8 cellular contexts compared by ENCODE assay signal in the genomic region with DNA sequence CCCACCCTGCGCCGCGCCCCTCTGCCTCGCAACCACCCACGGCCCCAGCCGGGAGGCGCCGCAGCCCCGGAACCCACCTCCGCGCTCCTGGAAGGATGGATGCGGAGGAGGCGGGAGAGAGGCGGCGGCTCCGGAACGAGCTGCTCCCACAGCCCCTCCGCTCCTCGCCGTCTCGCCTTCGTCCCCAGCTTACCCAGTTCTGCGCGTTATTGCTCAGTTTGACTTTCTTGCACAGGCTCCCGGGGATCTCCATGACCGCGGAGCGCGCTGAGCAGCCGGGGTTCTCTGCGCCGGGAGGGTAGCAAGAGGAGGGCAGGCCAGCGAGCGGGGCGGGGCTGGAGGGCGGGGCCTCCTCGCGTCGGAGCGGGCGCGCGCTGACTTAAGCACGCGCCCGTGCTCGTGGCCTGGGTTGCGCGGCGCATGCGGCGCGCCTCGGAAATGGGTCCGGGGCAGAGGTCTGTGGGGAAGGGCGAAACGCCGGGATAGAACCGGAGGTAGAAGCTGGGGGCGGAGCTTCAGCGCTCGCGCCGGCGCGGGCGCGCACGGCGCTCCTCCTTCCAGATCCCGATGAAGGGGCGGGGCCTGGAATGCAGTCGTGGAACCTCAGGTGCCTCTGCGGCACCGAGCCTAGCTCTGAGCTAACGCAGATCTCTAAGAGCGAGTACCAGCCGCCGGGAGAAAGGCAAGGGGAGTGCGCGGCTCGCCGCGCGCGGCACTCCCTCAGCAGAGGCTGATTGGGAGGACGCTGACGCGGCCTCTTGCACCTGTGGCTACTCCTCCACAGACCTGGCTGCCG. TPM values are rescaled to one million over a fixed set of nuclear protein-coding genes. Genes with fewer than 3 reads are reported as not detected.
DNase-seq lines count a peak whose midpoint lies in the region; ATAC-seq, FAIRE-seq and TF ChIP-seq lines count a peak whose summit lies in the region.

Gene PAPSS1 (minus strand): TSS at position 308 of the 796 bp plus-strand sequence. CDS start 55 bp downstream, at position 253.

- no peaks in the 10 kb centered on the region for H3K27me3 Mint-ChIP-seq in activated T-cell treated with anti-CD3 and anti-CD28 coated beads, Interleukin-2, amount 50 U/mL, for 72 hours (ENCODE audit: low read depth)

- H3K27ac Mint-ChIP-seq in activated T-cell treated with anti-CD3 and anti-CD28 coated beads, Interleukin-2, amount 50 U/mL, for 72 hours, result peak within 1 kb of the TSS; percentile 92

- TF ChIP-seq EP300 in esophagus muscularis mucosa (IDR thresholded peaks at IDR 0.05), result no peak

- H3K9me3 ChIP-seq in DOHH2 (ENCODE audit: control insufficient read depth, insufficient read depth, low read length) (no peaks in the 10 kb centered on the region), GM23248 (ENCODE audit: low read depth) (no peaks in the 10 kb centered on the region), Karpas-422 (ENCODE audit: low read length) (no peaks in the 10 kb centered on the region), esophagus muscularis mucosa (no peaks in the 10 kb centered on the region), muscle layer of duodenum (ENCODE audit: control insufficient read depth in 1 of 2, low read length in 2 of 2) (no peaks in the 10 kb centered on the region)

- DNase-seq in GM23248, result peak; percentile 99
- DNase-seq in Karpas-422, result peak; percentile 98
- DNase-seq in RCC 7860 (ENCODE audit: low spot score), result peak; percentile 88
- DNase-seq in activated T-cell treated with anti-CD3 and anti-CD28 coated beads, Interleukin-2, amount 50 U/mL, for 72 hours, result peak; percentile 95 to 97
- DNase-seq in esophagus muscularis mucosa (ENCODE audit: extremely low spot score), result peak; percentile 98
- DNase-seq in stimulated activated CD8-positive, alpha-beta memory T cell treated with anti-CD3 and anti-CD28 coated beads, Interleukin-7, amount 100 ng/mL, for 24 hours (ENCODE audit: low read depth), result peak; percentile 85

- H3K79me2 ChIP-seq in DOHH2 (ENCODE audit: control insufficient read depth, low read length) (peaks cover 45% of the 10 kb centered on the region), GM23248 (ENCODE audit: insufficient read depth) (peaks cover 44% of the 10 kb centered on the region), Karpas-422 (ENCODE audit: low read length) (peaks cover 48% of the 10 kb centered on the region)

- peak within 1 kb of the TSS; percentile 79 for H3K4me3 ChIP-seq in DOHH2 (ENCODE audit: low read length)
- H3K4me3 ChIP-seq in GM23248, result peak within 1 kb of the TSS; percentile 89
- peak within 1 kb of the TSS; percentile 98 for H3K4me3 ChIP-seq in Karpas-422 (ENCODE audit: low read length)
- H3K4me3 ChIP-seq in esophagus muscularis mucosa, result peak within 1 kb of the TSS; percentile 79 to 97 (median 90)
- peak within 1 kb of the TSS; percentile 79 to 97 for H3K4me3 ChIP-seq in muscle layer of duodenum (ENCODE audit: low read depth in 1 of 2, low read length in 2 of 2)

- TF ChIP-seq POLR2A in esophagus muscularis mucosa (IDR thresholded peaks at IDR 0.05; ENCODE audit: low read depth), result peak; percentile 39

- H4K20me1 ChIP-seq in DOHH2 (ENCODE audit: control insufficient read depth, insufficient read depth, low read depth, low read length), result no peaks in the 10 kb centered on the region
- no peaks in the 10 kb centered on the region for H4K20me1 ChIP-seq in GM23248 (ENCODE audit: insufficient read depth)
- no peaks in the 10 kb centered on the region for H4K20me1 ChIP-seq in Karpas-422 (ENCODE audit: insufficient read depth, low read depth, low read length)

- peak within 1 kb of the TSS; percentile 50 for H3K27ac ChIP-seq in DOHH2 (ENCODE audit: low read depth, low read length)
- peak within 1 kb of the TSS; percentile 74 for H3K27ac ChIP-seq in GM23248
- H3K27ac ChIP-seq in Karpas-422 (ENCODE audit: low read length), result peak within 1 kb of the TSS; percentile 66
- peak within 1 kb of the TSS; percentile 87 to 93 (median 88) for H3K27ac ChIP-seq in esophagus muscularis mucosa (replicated peaks in 1 of 4)
- H3K27ac ChIP-seq in muscle layer of duodenum (ENCODE audit: low read length), result peak within 1 kb of the TSS; percentile 85

- no peaks in the 10 kb centered on the region for H3K9me2 ChIP-seq in DOHH2 (replicated peaks; ENCODE audit: control insufficient read depth, low read length)
- no peaks in the 10 kb centered on the region for H3K9me2 ChIP-seq in GM23248 (ENCODE audit: insufficient read depth)
- H3K9me2 ChIP-seq in Karpas-422 (replicated peaks; ENCODE audit: insufficient read depth, low read length), result no peaks in the 10 kb centered on the region

- peak; percentile 89 to 90 for ATAC-seq in activated T-cell treated with anti-CD3 and anti-CD28 coated beads, Interleukin-2, amount 50 U/mL, for 72 hours (replicated peaks in 1 of 2)

- H3F3A ChIP-seq in DOHH2 (ENCODE audit: control insufficient read depth, insufficient read depth) (no peaks in the 10 kb centered on the region), GM23248 (ENCODE audit: insufficient read depth) (peaks cover 14% of the 10 kb centered on the region)

- H3K4me3 Mint-ChIP-seq in activated T-cell treated with anti-CD3 and anti-CD28 coated beads, Interleukin-2, amount 50 U/mL, for 72 hours, result peak within 1 kb of the TSS; percentile 96 to 98

- no peak for FAIRE-seq in RCC 7860 (lab: Jason Lieb, UNC)

- peaks cover 34% of the 10 kb centered on the region for H3K4me1 ChIP-seq in DOHH2 (ENCODE audit: control insufficient read depth, low read length)
- no peaks in the 10 kb centered on the region for H3K4me1 ChIP-seq in GM23248 (ENCODE audit: insufficient read depth)
- H3K4me1 ChIP-seq in Karpas-422 (ENCODE audit: low read length), result peaks cover 39% of the 10 kb centered on the region
- H3K4me1 ChIP-seq in esophagus muscularis mucosa, result peaks cover 14 to 20% (median 20%) of the 10 kb centered on the region in 4 donors
- H3K4me1 ChIP-seq in muscle layer of duodenum (ENCODE audit: control insufficient read depth in 1 of 2, insufficient read depth in 2 of 2, low read length in 2 of 2), result peaks cover 0 to 4% of the 10 kb centered on the region in 2 donors

- peak within 1 kb of the TSS; percentile 68 for H3K4me2 ChIP-seq in DOHH2 (ENCODE audit: low read length)
- H3K4me2 ChIP-seq in GM23248 (ENCODE audit: unreplicated experiment), result peak within 1 kb of the TSS; percentile 94
- H3K4me2 ChIP-seq in Karpas-422 (ENCODE audit: low read depth, low read length, poor library complexity, severe bottlenecking), result peak within 1 kb of the TSS; percentile 98

- no peak for TF ChIP-seq CTCF in DOHH2 (IDR thresholded peaks at IDR 0.05; ENCODE audit: low read depth, low read length, poor library complexity, severe bottlenecking)
- no peak for TF ChIP-seq CTCF in esophagus muscularis mucosa (IDR thresholded peaks at IDR 0.05)

- in situ Hi-C loops in GM23248 (cut with MboI), result no loop called here

- 1% methylated on average over 56 to 77 of the region's 90 CpGs for WGBS in GM23248 (ENCODE audit: low coverage in 1 of 2, low lambda C conversion rate in 2 of 2, missing lambda C conversion rate in 2 of 2), 2 experiments
- 0% methylated on average over 68 of the region's 90 CpGs for WGBS in esophagus muscularis mucosa

- peaks cover 0 to 5% of the 10 kb centered on the region in 2 donors for H3K36me3 Mint-ChIP-seq in activated T-cell treated with anti-CD3 and anti-CD28 coated beads, Interleukin-2, amount 50 U/mL, for 72 hours (ENCODE audit: insufficient read depth in 2 of 2)

- H3K9ac ChIP-seq in GM23248, result peak within 1 kb of the TSS; percentile 79
- peak within 1 kb of the TSS; percentile 88 for H3K9ac ChIP-seq in Karpas-422 (ENCODE audit: low read length)

- H2AFZ ChIP-seq in GM23248, result peak within 1 kb of the TSS; percentile 95
- H2AFZ ChIP-seq in Karpas-422 (ENCODE audit: low read length), result peak within 1 kb of the TSS; percentile 57

- H3K27me3 ChIP-seq in DOHH2 (ENCODE audit: control insufficient read depth, low read length) (no peaks in the 10 kb centered on the region), GM23248 (replicated peaks; ENCODE audit: insufficient read depth) (no peaks in the 10 kb centered on the region), Karpas-422 (ENCODE audit: low read length) (no peaks in the 10 kb centered on the region), esophagus muscularis mucosa (no peaks in the 10 kb centered on the region), muscle layer of duodenum (ENCODE audit: low read depth, low read length) (no peaks in the 10 kb centered on the region)

- peaks cover 3% of the 10 kb centered on the region for H3K36me3 ChIP-seq in DOHH2 (ENCODE audit: control insufficient read depth, low read length)
- H3K36me3 ChIP-seq in GM23248 (ENCODE audit: low read depth), result no peaks in the 10 kb centered on the region
- peaks cover 17% of the 10 kb centered on the region for H3K36me3 ChIP-seq in Karpas-422 (ENCODE audit: insufficient read depth, low read length)
- no peaks in the 10 kb centered on the region for H3K36me3 ChIP-seq in esophagus muscularis mucosa
- H3K36me3 ChIP-seq in muscle layer of duodenum (ENCODE audit: control insufficient read depth in 1 of 2, insufficient read depth in 2 of 2, low read length in 2 of 2), result no peaks in the 10 kb centered on the region

- peaks cover 0 to 3% of the 10 kb centered on the region in 2 donors for H3K9me3 Mint-ChIP-seq in activated T-cell treated with anti-CD3 and anti-CD28 coated beads, Interleukin-2, amount 50 U/mL, for 72 hours

- peaks cover 32% of the 10 kb centered on the region for H3K4me1 Mint-ChIP-seq in activated T-cell treated with anti-CD3 and anti-CD28 coated beads, Interleukin-2, amount 50 U/mL, for 72 hours (ENCODE audit: low read depth)

- intact Hi-C loops in esophagus muscularis mucosa (cut with DNase I), result no loop called here

RNA-seq across cellular contexts. Expression of gene PAPSS1, which starts in this region (rescaled TPM):
- 66.8 and 69.6 TPM in 2 replicates for total RNA-seq in GM23248 (2014; rRNA removed; shearing (Covaris generic))
- polyA plus RNA-seq in GM23248 (2016; fragmentation: Nextera tagmentation; extraction: Ambion mirVana), result 65.9 and 69.9 TPM in 2 replicates
- 55.3 and 73.1 TPM in 2 replicates for total RNA-seq in Karpas-422 (2014; rRNA removed; shearing (Covaris generic); ENCODE audit: low replicate concordance)
- 10 to 100 TPM; 31.6 to 33.2 TPM for total RNA-seq in activated T-cell treated with anti-CD3 and anti-CD28 coated beads, Interleukin-2, amount 50 U/mL, for 72 hours
- 10 to 100 TPM; 11.6 to 24.4 (median 18.1) TPM for total RNA-seq in esophagus muscularis mucosa

Comparison
In these comparisons a context has a peak if more than half of its experiments do, and no peak if none do; other contexts are left out.
1. Peak in every context shown above with its lines: DNase-seq, ATAC-seq, H3K4me3 ChIP-seq and H3K27ac ChIP-seq.